Comparison of ENCODE assay signal across 1 cellular context in genomic region chr2:60474301-60474700, GRCh38.
A peak's percentile ranks its signal among the peaks of the same experiment; 100 is the strongest.
TF ChIP-seq lines count a peak whose summit lies in the region.

No MANE protein-coding gene starts in this region.

TF ChIP-seq in H1, 55 proteins besides CTCF, POLR2A, EP300 and RAD21:
- peak; percentile 50 for TF ChIP-seq CHD7 (IDR thresholded peaks at IDR 0.05; ENCODE audit: insufficient replicate concordance, low read length)
- no peak for TF ChIP-seq CTBP2 (IDR thresholded peaks at IDR 0.05; ENCODE audit: borderline replicate concordance, insufficient read depth, insufficient read length, low read length)
